Comparison of ENCODE assay signal across 1 cellular context in genomic region chr15:67253103-67253502, GRCh38.
A peak's percentile ranks its signal among the peaks of the same experiment; 100 is the strongest.
TF ChIP-seq lines count a peak whose summit lies in the region.

No MANE protein-coding gene starts in this region.

TF ChIP-seq in HepG2, 621 proteins besides CTCF, POLR2A, EP300 and RAD21:
- TF ChIP-seq CBX5 (CRISPR knock-in tag; IDR thresholded peaks at IDR 0.05; ENCODE audit: borderline replicate concordance) (no peak), ZNF121 (CRISPR knock-in tag; IDR thresholded peaks at IDR 0.05) (peak; percentile 44; the same call in 1 of the 2 replicates)
